ENCODE assay signal across 19 cellular contexts in the genomic region with DNA sequence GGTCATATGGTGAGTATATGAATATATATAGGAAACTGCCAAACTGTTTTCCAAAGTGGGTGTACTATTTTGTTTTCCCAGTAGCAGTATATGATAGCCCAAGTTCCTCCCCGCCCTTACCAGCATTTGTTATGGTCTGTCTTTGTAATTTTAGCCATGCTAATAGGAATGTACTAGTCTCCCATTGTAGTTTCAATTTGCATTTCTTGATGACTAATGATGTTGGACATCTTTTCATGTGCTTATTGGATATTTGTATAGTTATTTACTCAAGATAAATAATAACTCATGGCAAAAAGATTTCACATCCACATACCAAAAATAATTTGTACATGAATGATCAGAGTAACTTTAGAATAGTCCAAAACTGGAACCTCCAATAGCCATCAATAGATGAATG.
"Had no signal": no experiment of that assay in that cellular context is flagged by ENCODE, and none has a peak within 500 bp of the region (broad histone marks: within the 10 kb centered on the region; RNA-seq: fewer than 3 reads in every experiment).

No MANE protein-coding gene starts in this region.

- H3K27me3 ChIP-seq: gastroesophageal sphincter, heart right ventricle, upper lobe of left lung had no signal

- H3K9me3 ChIP-seq: gastroesophageal sphincter, heart right ventricle, thoracic aorta, upper lobe of left lung had no signal

- H3K4me3 ChIP-seq: gastroesophageal sphincter, heart right ventricle, skin epidermis, thoracic aorta, upper lobe of left lung had no signal

- H3K27ac ChIP-seq: gastroesophageal sphincter, skin epidermis, thoracic aorta, upper lobe of left lung, WERI-Rb-1 had no signal

- H3K4me3 Mint-ChIP-seq: activated naive CD8-positive, alpha-beta T cell had no signal

- H3K27ac Mint-ChIP-seq: activated naive CD8-positive, alpha-beta T cell; progenitor cell of endocrine pancreas had no signal

- ATAC-seq: gastroesophageal sphincter, heart right ventricle, left ventricle myocardium superior, right cardiac atrium had no signal

- DNase-seq: activated CD4-positive, alpha-beta T cell treated with anti-CD3 and anti-CD28 coated beads for 1 hour; activated gamma-delta T cell treated with Interleukin-2 at 50 U/mL for 16 hours; dermis blood vessel endothelial cell; effector memory CD4-positive, alpha-beta T cell; heart right ventricle; kidney glomerular epithelial cell; left ventricle myocardium superior; right cardiac atrium; stimulated activated CD4-positive, alpha-beta T cell treated with anti-CD3 and anti-CD28 coated beads, Interleukin-15, amount 100 ng/mL, for 24 hours; stimulated activated CD4-positive, alpha-beta T cell treated with anti-CD3 and anti-CD28 coated beads, Interleukin-4, amount 100 ng/mL, for 1 hour; SW 1271; T-helper 2 cell; upper lobe of left lung; WERI-Rb-1 had no signal

- H3K36me3 ChIP-seq: gastroesophageal sphincter, heart right ventricle, thoracic aorta, upper lobe of left lung, WERI-Rb-1 had no signal
